ENCODE assay signal across 9 cellular contexts in the genomic region with DNA sequence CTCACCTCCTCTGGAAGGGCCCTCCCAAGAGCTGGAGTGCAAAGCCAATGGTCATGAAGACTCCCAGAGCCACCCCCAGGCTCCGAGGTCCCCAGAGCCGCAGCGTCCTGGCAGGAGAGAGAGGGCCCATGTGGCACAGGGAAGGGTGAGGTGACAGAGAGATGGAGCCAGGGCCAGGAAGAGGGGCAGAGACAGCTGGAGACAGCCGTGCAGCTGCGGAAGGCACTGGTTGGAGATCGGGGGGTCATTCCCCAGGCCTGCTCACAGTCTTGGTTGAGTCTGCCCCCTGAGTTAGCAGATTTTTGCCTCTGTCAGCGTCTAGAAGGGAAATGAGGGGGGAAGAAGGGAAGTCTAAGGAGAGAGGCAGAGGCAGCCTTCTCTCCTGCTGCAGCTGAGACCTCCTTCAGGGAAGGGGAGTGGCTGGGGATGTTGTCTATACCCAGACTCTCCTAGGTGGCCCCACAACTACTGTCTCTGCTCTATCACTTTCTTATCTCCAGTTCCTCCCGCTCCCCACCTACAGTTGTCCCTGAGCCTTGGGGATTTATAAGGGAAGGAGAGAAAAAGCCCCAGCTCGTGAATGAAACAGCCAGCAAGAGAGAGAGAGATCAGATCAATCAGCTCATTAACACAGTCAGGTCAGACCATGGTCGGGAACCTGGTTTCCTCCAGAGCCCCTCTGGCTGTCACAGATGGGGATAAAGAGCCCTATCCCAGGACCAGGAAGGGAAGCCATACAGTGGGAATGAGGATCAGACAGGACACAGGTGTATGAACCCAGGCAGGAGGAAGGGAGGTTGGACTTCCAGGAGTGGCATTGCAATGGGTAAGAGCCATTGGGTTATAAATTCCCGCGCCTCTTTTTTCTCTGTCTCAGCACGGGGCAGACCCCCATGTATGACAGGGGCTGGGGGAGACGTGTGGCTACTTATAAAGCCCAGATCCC. TPM values are rescaled to one million over a fixed set of nuclear protein-coding genes. Genes with fewer than 3 reads are reported as not detected.
DNase-seq lines count a peak whose midpoint lies in the region; FAIRE-seq and TF ChIP-seq lines count a peak whose summit lies in the region.
"Had no signal": no experiment of that assay in that cellular context is flagged by ENCODE, and none has a peak within 500 bp of the region (broad histone marks: within the 10 kb centered on the region; RNA-seq: fewer than 3 reads in every experiment).

No MANE protein-coding gene starts in this region.

- H3K9me3 ChIP-seq in small intestine (ENCODE audit: control insufficient read depth, low read depth), result no peaks in the 10 kb centered on the region

- H3K18ac ChIP-seq in mesendoderm (ENCODE audit: low read length), result no peak overlapping the region

- peaks cover 11% of the 10 kb centered on the region for H3K4me1 ChIP-seq in mesendoderm (ENCODE audit: control insufficient read depth, low read depth, low read length)
- peaks cover 3 to 4% of the 10 kb centered on the region in 2 donors for H3K4me1 ChIP-seq in small intestine (ENCODE audit: control insufficient read depth in 2 of 2, insufficient read depth in 1 of 2, low read depth in 1 of 2, low read length in 1 of 2)

- H3K9ac ChIP-seq in mesendoderm (ENCODE audit: low read length), result peak overlapping the region; percentile 66

- H2BK5ac ChIP-seq in mesendoderm (ENCODE audit: low read length), result peak overlapping the region; percentile 36

- no peak overlapping the region for H2BK15ac ChIP-seq in mesendoderm (replicated peaks; ENCODE audit: low read depth)

- no peaks in the 10 kb centered on the region for H3K27me3 Mint-ChIP-seq in activated naive CD4-positive, alpha-beta T cell treated with anti-CD3 and anti-CD28 coated beads for 36 hours (ENCODE audit: low read depth)
- peaks cover 28% of the 10 kb centered on the region for H3K27me3 Mint-ChIP-seq in type B pancreatic cell

- intact Hi-C loops in activated naive CD4-positive, alpha-beta T cell treated with anti-CD3 and anti-CD28 coated beads for 36 hours (cut with micrococcal nuclease), result loop anchor here (1.0 kb wide), 1 partner anchor 9 kb away; a partner anchor contains a TSS

- H3K27ac Mint-ChIP-seq in activated naive CD4-positive, alpha-beta T cell treated with anti-CD3 and anti-CD28 coated beads for 36 hours, result peak overlapping the region; percentile 74
- H3K27ac Mint-ChIP-seq in type B pancreatic cell, result peak overlapping the region; percentile 75

- TF ChIP-seq CTCF in astrocyte of the spinal cord (IDR thresholded peaks at IDR 0.05; ENCODE audit: low read depth, low read length) (no peak), type B pancreatic cell (conservative IDR thresholded peaks at IDR 0.05) (no peak)

- H2AK5ac ChIP-seq in mesendoderm (ENCODE audit: low read length), result no peak overlapping the region

- H3K23ac ChIP-seq in mesendoderm (ENCODE audit: low read length), result no peak overlapping the region

- H3K36me3 ChIP-seq in mesendoderm (ENCODE audit: control insufficient read depth, insufficient read depth, low read length), result no peaks in the 10 kb centered on the region
- H3K36me3 ChIP-seq in small intestine (ENCODE audit: control insufficient read depth in 2 of 2, insufficient read depth in 2 of 2, low read length in 2 of 2), result no peaks in the 10 kb centered on the region

- no peak for FAIRE-seq in small intestine (lab: Jason Lieb, UNC)

- H4K8ac ChIP-seq in mesendoderm (ENCODE audit: low read depth, low read length), result no peak overlapping the region

- no peaks in the 10 kb centered on the region for H3K9me3 Mint-ChIP-seq in activated naive CD4-positive, alpha-beta T cell treated with anti-CD3 and anti-CD28 coated beads for 36 hours
- H3K9me3 Mint-ChIP-seq in type B pancreatic cell, result no peaks in the 10 kb centered on the region

- peaks cover 77% of the 10 kb centered on the region for H3K4me1 Mint-ChIP-seq in activated naive CD4-positive, alpha-beta T cell treated with anti-CD3 and anti-CD28 coated beads for 36 hours (ENCODE audit: low read depth)
- peaks cover 37% of the 10 kb centered on the region for H3K4me1 Mint-ChIP-seq in type B pancreatic cell (ENCODE audit: unreplicated experiment)

- peak overlapping the region; percentile 78 for H3K4me3 Mint-ChIP-seq in activated naive CD4-positive, alpha-beta T cell treated with anti-CD3 and anti-CD28 coated beads for 36 hours
- peak overlapping the region; percentile 87 for H3K4me3 Mint-ChIP-seq in type B pancreatic cell

- peaks cover 3% of the 10 kb centered on the region for H3K36me3 Mint-ChIP-seq in activated naive CD4-positive, alpha-beta T cell treated with anti-CD3 and anti-CD28 coated beads for 36 hours (ENCODE audit: low read depth)
- H3K36me3 Mint-ChIP-seq in type B pancreatic cell, result no peaks in the 10 kb centered on the region

- H3K27me3 ChIP-seq in mesendoderm (ENCODE audit: insufficient read depth, low read length, poor library complexity) (no peaks in the 10 kb centered on the region), small intestine (ENCODE audit: control insufficient read depth in 2 of 2, insufficient read depth in 2 of 2, low read length in 2 of 2) (no peaks in the 10 kb centered on the region)

- no peak overlapping the region for H3K4ac ChIP-seq in mesendoderm (ENCODE audit: low read depth, low read length)

- in situ Hi-C loops in astrocyte of the spinal cord (cut with HindIII; ENCODE audit: low sequenced_read_pairs), result no loop called here

- no peaks in the 10 kb centered on the region for H3K79me1 ChIP-seq in mesendoderm (ENCODE audit: low read length)

- H3K4me2 ChIP-seq in mesendoderm (ENCODE audit: low read length), result peak overlapping the region; percentile 91

- no peak overlapping the region for H2BK120ac ChIP-seq in mesendoderm (ENCODE audit: low read depth, low read length)

- H3K4me3 ChIP-seq in astrocyte of the spinal cord (ENCODE audit: low read depth, low read length), result peak overlapping the region; percentile 51
- no peak overlapping the region for H3K4me3 ChIP-seq in mesendoderm (ENCODE audit: low read length)
- H3K4me3 ChIP-seq in small intestine (ENCODE audit: low read depth in 1 of 2, low read length in 2 of 2), result no peak overlapping the region

- peak overlapping the region; percentile 32 for H3K27ac ChIP-seq in mesendoderm (ENCODE audit: low read depth, low read length)
- no peak overlapping the region for H3K27ac ChIP-seq in small intestine (ENCODE audit: low read depth in 1 of 2, low read length in 1 of 2)

- no peak overlapping the region for H4K5ac ChIP-seq in mesendoderm (ENCODE audit: low read length)

- no CpG with 5 or more reads among the region's 14 CpGs for WGBS in mesendoderm (ENCODE audit: extremely low coverage, insufficient coverage, low lambda C conversion rate)
- 37 to 52% (median 40%) methylated on average over 12 to 14 of the region's 14 CpGs for WGBS in small intestine, 3 donors

- H3K56ac ChIP-seq in mesendoderm (ENCODE audit: low read length), result peak overlapping the region; percentile 69

- CTCF ChIA-PET in activated naive CD4-positive, alpha-beta T cell treated with anti-CD3 and anti-CD28 coated beads for 36 hours (lab: Charles Lee), result interaction anchor here (0.7 to 2.6 kb wide), 10 partner anchors 7 to 240 kb away, joined by 3 to 12 read pairs (median 5); a partner anchor contains a TSS

- no peaks in the 10 kb centered on the region for H3K79me2 ChIP-seq in mesendoderm (ENCODE audit: control insufficient read depth, insufficient read depth, low read length)

- DNase-seq in activated naive CD4-positive, alpha-beta T cell treated with anti-CD3 and anti-CD28 coated beads for 36 hours, result peak; percentile 29
- DNase-seq in activated naive CD4-positive, alpha-beta T cell treated with Interleukin-2 at 50 U/mL for 16 hours, result no peak
- DNase-seq in astrocyte of the spinal cord (ENCODE audit: low read depth, low spot score) (no peak), mesendoderm (peak; percentile 75), type B pancreatic cell (ENCODE audit: extremely low spot score, unreplicated experiment) (no peak), small intestine (no peak), OCI-M2 (lab: John Stamatoyannopoulos, UW; ENCODE audit: unreplicated experiment) (no peak), NCI-H2227 (lab: John Stamatoyannopoulos, UW; ENCODE audit: unreplicated experiment) (no peak)
- DNase-seq: NCI-H2081 treated with DMSO at 0.1 percent for 48 hours had no signal

RNA-seq across cellular contexts. Expression of a gene that starts 1.2 kb away (rescaled TPM):
- total RNA-seq in activated naive CD4-positive, alpha-beta T cell treated with anti-CD3 and anti-CD28 coated beads for 36 hours, result 1 to 10 TPM; 6.2 to 6.5 TPM
- polyA plus RNA-seq in mesendoderm (2013, experiment 1 of 2), result 2.2 TPM
- polyA plus RNA-seq in mesendoderm (2013, experiment 2 of 2), result 2.2 TPM
- 7.2 and 7.4 TPM in 2 replicates for total RNA-seq in type B pancreatic cell (ENCODE audit: low replicate concordance)
- polyA plus RNA-seq in small intestine, result 1 to 10 TPM in 1 of 3 donors, under 1 TPM in 1, not detected in 1; 0.67 to 1.2 TPM

RNA-seq across cellular contexts. Expression of a gene that starts 8.7 kb away (rescaled TPM):
- total RNA-seq in activated naive CD4-positive, alpha-beta T cell treated with anti-CD3 and anti-CD28 coated beads for 36 hours, result 10 to 100 TPM; 21.2 to 21.6 TPM
- 10.1 TPM for polyA plus RNA-seq in mesendoderm (2013, experiment 1 of 2)
- polyA plus RNA-seq in mesendoderm (2013, experiment 2 of 2), result 9.8 TPM
- 21.3 and 35.2 TPM in 2 replicates for total RNA-seq in type B pancreatic cell (ENCODE audit: low replicate concordance)
- 10 to 100 TPM; 16.7 to 28.0 (median 25.1) TPM for polyA plus RNA-seq in small intestine

RNA-seq across cellular contexts. Expression of a gene that starts 9.9 kb away (rescaled TPM):
- total RNA-seq in activated naive CD4-positive, alpha-beta T cell treated with anti-CD3 and anti-CD28 coated beads for 36 hours, result 1 to 10 TPM; 7.6 to 9.5 TPM
- polyA plus RNA-seq in mesendoderm (2013, experiment 1 of 2), result 8.8 TPM
- polyA plus RNA-seq in mesendoderm (2013, experiment 2 of 2), result 8.9 TPM
- total RNA-seq in type B pancreatic cell (ENCODE audit: low replicate concordance), result 20.6 and 53.3 TPM in 2 replicates
- under 1 TPM in 1 of 3 donors, not detected in 2; 0.94 TPM for polyA plus RNA-seq in small intestine

RNA-seq across cellular contexts. Expression of a gene that starts 10.5 kb away (rescaled TPM):
- 10 to 100 TPM; 38.4 to 41.0 TPM for total RNA-seq in activated naive CD4-positive, alpha-beta T cell treated with anti-CD3 and anti-CD28 coated beads for 36 hours
- polyA plus RNA-seq in mesendoderm (2013, experiment 1 of 2), result 1.1 TPM
- polyA plus RNA-seq in mesendoderm (2013, experiment 2 of 2), result 0.67 TPM
- total RNA-seq in type B pancreatic cell (ENCODE audit: low replicate concordance), result 1.6 and 1.7 TPM in 2 replicates
- 1 to 10 TPM in 1 of 3 donors, under 1 TPM in 1, not detected in 1; 0.81 to 3.6 TPM for polyA plus RNA-seq in small intestine

RNA-seq across cellular contexts. Expression of a gene that starts 18.5 kb away (rescaled TPM):
- total RNA-seq in activated naive CD4-positive, alpha-beta T cell treated with anti-CD3 and anti-CD28 coated beads for 36 hours, result 100 to 1,000 TPM; 129 to 135 TPM
- 102 TPM for polyA plus RNA-seq in mesendoderm (2013, experiment 1 of 2)
- polyA plus RNA-seq in mesendoderm (2013, experiment 2 of 2), result 105 TPM
- 96.7 and 109 TPM in 2 replicates for total RNA-seq in type B pancreatic cell (ENCODE audit: low replicate concordance)
- 100 to 1,000 TPM; 218 to 370 (median 226) TPM for polyA plus RNA-seq in small intestine

Comparison
In these comparisons a context has a peak if more than half of its experiments do, and no peak if none do; other contexts are left out.
1. DNase-seq: peak in activated naive CD4-positive, alpha-beta T cell treated with anti-CD3 and anti-CD28 coated beads for 36 hours (single experiment) and mesendoderm (single experiment); none in activated naive CD4-positive, alpha-beta T cell treated with Interleukin-2 at 50 U/mL for 16 hours (single experiment), astrocyte of the spinal cord (single experiment), type B pancreatic cell (single experiment), small intestine (single experiment), OCI-M2 (single experiment) and NCI-H2227 (single experiment).